Comparison of ENCODE assay signal across 10 cellular contexts in the genomic region with DNA sequence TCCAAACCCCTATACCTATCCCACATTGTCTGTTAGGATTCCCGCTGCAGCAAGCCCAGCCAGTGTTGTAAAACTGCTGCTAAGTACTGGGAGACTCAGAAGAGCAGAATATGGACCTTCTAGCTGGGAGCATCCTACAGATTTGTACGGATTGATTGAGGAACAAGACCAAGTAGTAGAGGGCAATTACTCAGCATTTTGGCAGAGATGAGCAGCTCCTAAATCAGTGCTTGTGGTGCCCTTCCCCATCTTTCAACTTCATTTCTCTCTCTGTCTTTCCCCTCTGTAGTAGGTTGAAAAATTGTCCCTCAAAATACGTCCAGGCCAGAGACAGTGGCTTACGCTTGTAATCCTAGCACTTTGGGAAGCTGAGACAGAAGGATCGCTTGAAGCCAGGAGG. TPM values are rescaled to one million over a fixed set of nuclear protein-coding genes. Genes with fewer than 3 reads are reported as not detected.
"Had no signal": no experiment of that assay in that cellular context is flagged by ENCODE, and none has a peak within 500 bp of the region (broad histone marks: within the 10 kb centered on the region; RNA-seq: fewer than 3 reads in every experiment).

No MANE protein-coding gene starts in this region.

- H3K36me3 ChIP-seq: HAP-1 had no signal

- H2AFZ ChIP-seq: GM23248 had no signal

- ATAC-seq: HCT116 had no signal

- H3K27ac ChIP-seq: GM23248, KMS-11 had no signal

- DNase-seq: GM23248, H7, HFFc6, IMR-90, KBM-7 had no signal

- H3K27ac Mint-ChIP-seq: HFFc6 had no signal

- H3K4me3 ChIP-seq: GM23248, HAP-1 had no signal

- H3K9me3 ChIP-seq: HAP-1 had no signal

- H3K4me2 ChIP-seq: KMS-11 had no signal

- H3K9ac ChIP-seq: GM23248, KMS-11 had no signal

- FAIRE-seq: HTR-8/SVneo had no signal

- H3K4me3 Mint-ChIP-seq: HFFc6 had no signal

RNA-seq across cellular contexts. Expression of gene HTR1D, which starts 37.3 kb away (rescaled TPM):
- total RNA-seq: GM23248, H4 had no signal
- polyA plus RNA-seq: GM23248 had no signal
